Comparison of ENCODE assay signal across 16 cellular contexts in the genomic region with DNA sequence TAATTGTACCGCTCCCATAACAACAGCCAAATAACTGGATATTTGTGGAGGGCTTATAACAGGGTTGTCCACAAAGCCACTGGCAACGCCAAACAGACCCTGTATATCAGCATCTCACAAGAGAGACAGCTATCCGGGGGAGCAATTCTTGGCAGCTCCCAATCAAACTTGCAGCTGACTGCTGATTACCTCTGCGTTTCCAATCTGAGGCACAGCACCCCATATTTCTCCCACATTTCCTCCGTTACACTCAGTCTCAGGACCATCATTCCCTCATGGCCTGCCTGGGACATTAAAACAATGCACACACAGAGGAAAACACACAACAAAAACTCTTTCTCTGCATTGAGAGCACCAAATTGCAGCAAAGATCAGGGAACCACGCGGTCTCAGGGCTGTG.
DNase-seq lines count a peak whose midpoint lies in the region; ATAC-seq and TF ChIP-seq lines count a peak whose summit lies in the region.
"Had no signal": no experiment of that assay in that cellular context is flagged by ENCODE, and none has a peak within 500 bp of the region (broad histone marks: within the 10 kb centered on the region; RNA-seq: fewer than 3 reads in every experiment).

No MANE protein-coding gene starts in this region.

- peaks cover 7% of the 10 kb centered on the region for H3K9me3 Mint-ChIP-seq in activated CD8-positive, alpha-beta memory T cell treated with anti-CD3 and anti-CD28 coated beads, Interleukin-2, amount 10 ng/mL, durations not matched to agents 7 days and 5 days (ENCODE audit: low read depth)
- peaks cover 5 to 27% (median 11%) of the 10 kb centered on the region in 11 donors for H3K9me3 Mint-ChIP-seq in naive thymus-derived CD4-positive, alpha-beta T cell

- H2BK5ac ChIP-seq in neuronal stem cell (ENCODE audit: low read length) = no peak overlapping the region

- H2AFZ ChIP-seq in neuronal stem cell (ENCODE audit: low read length) = peak overlapping the region; percentile 33

- H4K91ac ChIP-seq in neuronal stem cell (ENCODE audit: low read depth, low read length, poor library complexity) = no peak overlapping the region

- H3K27me3 ChIP-seq in neuronal stem cell (ENCODE audit: control insufficient read depth in 3 of 3, insufficient read depth in 3 of 3, low read depth in 1 of 3, low read length in 3 of 3) = peaks cover 0 to 2% (median 0%) of the 10 kb centered on the region in 3 experiments
- no peaks in the 10 kb centered on the region for H3K27me3 ChIP-seq in thoracic aorta (replicated peaks; ENCODE audit: insufficient read depth)
- no peaks in the 10 kb centered on the region for H3K27me3 ChIP-seq in naive thymus-derived CD4-positive, alpha-beta T cell (ENCODE audit: control insufficient read depth in 2 of 2, insufficient read depth in 2 of 2, low read length in 2 of 2)

- H3K14ac ChIP-seq in neuronal stem cell (ENCODE audit: low read length) = no peak overlapping the region

- H3K27ac ChIP-seq in neuronal stem cell (replicated peaks; ENCODE audit: low read length) (no peak overlapping the region), thoracic aorta (peak overlapping the region; percentile 72 to 80)
- H3K27ac ChIP-seq in naive thymus-derived CD4-positive, alpha-beta T cell (ENCODE audit: low read depth, low read length) = no peak overlapping the region
- H3K27ac ChIP-seq: 22Rv1 had no signal

- CTCF ChIA-PET in activated CD8-positive, alpha-beta memory T cell treated with anti-CD3 and anti-CD28 coated beads, Interleukin-2, amount 10 ng/mL, durations not matched to agents 7 days and 5 days (lab: Charles Lee) = no interaction called here
- CTCF ChIA-PET in naive thymus-derived CD4-positive, alpha-beta T cell (lab: Charles Lee) = no interaction called here

- no peak for TF ChIP-seq CTCF in thoracic aorta (IDR thresholded peaks at IDR 0.05)

- DNase-seq in activated CD8-positive, alpha-beta memory T cell treated with anti-CD3 and anti-CD28 coated beads, Interleukin-2, amount 10 ng/mL, durations not matched to agents 7 days and 5 days = peak; percentile 26
- DNase-seq in activated CD8-positive, alpha-beta memory T cell treated with anti-CD3 and anti-CD28 coated beads for 24 hours = no peak
- DNase-seq in neuronal stem cell (ENCODE audit: low spot score) = no peak
- no peak for DNase-seq in thoracic aorta (ENCODE audit: low spot score)
- DNase-seq in naive thymus-derived CD4-positive, alpha-beta T cell = no peak
- DNase-seq in HK-2 (ENCODE audit: unreplicated experiment) = no peak
- DNase-seq: COR-L47, DMS153, DMS79 treated with DMSO at 0.1 percent for 48 hours, EL had no signal

- no peaks in the 10 kb centered on the region for H3K4me1 ChIP-seq in neuronal stem cell (ENCODE audit: control insufficient read depth in 2 of 2, insufficient read depth in 1 of 2, low read depth in 1 of 2, low read length in 2 of 2)
- peaks cover 8 to 34% of the 10 kb centered on the region in 2 donors for H3K4me1 ChIP-seq in thoracic aorta (ENCODE audit: control insufficient read depth in 1 of 2, low read depth in 2 of 2)
- H3K4me1 ChIP-seq in naive thymus-derived CD4-positive, alpha-beta T cell (ENCODE audit: control insufficient read depth in 2 of 2, insufficient read depth in 2 of 2, low read length in 2 of 2) = no peaks in the 10 kb centered on the region

- H3K9ac ChIP-seq in neuronal stem cell (ENCODE audit: low read depth, low read length, poor library complexity) = no peak overlapping the region

- peaks cover 4% of the 10 kb centered on the region for H3K36me3 Mint-ChIP-seq in activated CD8-positive, alpha-beta memory T cell treated with anti-CD3 and anti-CD28 coated beads, Interleukin-2, amount 10 ng/mL, durations not matched to agents 7 days and 5 days
- peaks cover 4 to 9% (median 6%) of the 10 kb centered on the region in 5 donors for H3K36me3 Mint-ChIP-seq in naive thymus-derived CD4-positive, alpha-beta T cell
- H3K36me3 Mint-ChIP-seq: CD14-positive monocyte had no signal

- intact Hi-C loops in naive thymus-derived CD4-positive, alpha-beta T cell (cut with micrococcal nuclease) = no loop called here

- no peak overlapping the region for H3K23ac ChIP-seq in neuronal stem cell (ENCODE audit: low read depth, low read length, poor library complexity)

- no peaks in the 10 kb centered on the region for H3K79me1 ChIP-seq in neuronal stem cell (ENCODE audit: low read depth, low read length)

- no peak overlapping the region for H3K18ac ChIP-seq in neuronal stem cell (ENCODE audit: low read length)

- no peak overlapping the region for H3K4ac ChIP-seq in neuronal stem cell (ENCODE audit: low read length)

- no peak overlapping the region for H3K4me3 ChIP-seq in neuronal stem cell (ENCODE audit: low read length in 2 of 2)
- H3K4me3 ChIP-seq in thoracic aorta = no peak overlapping the region
- H3K4me3 ChIP-seq in naive thymus-derived CD4-positive, alpha-beta T cell (ENCODE audit: low read length) = no peak overlapping the region

- no peak overlapping the region for H2BK15ac ChIP-seq in neuronal stem cell (ENCODE audit: low read length)

- no peak overlapping the region for H3K27ac Mint-ChIP-seq in activated CD8-positive, alpha-beta memory T cell treated with anti-CD3 and anti-CD28 coated beads, Interleukin-2, amount 10 ng/mL, durations not matched to agents 7 days and 5 days
- H3K27ac Mint-ChIP-seq in naive thymus-derived CD4-positive, alpha-beta T cell = no peak overlapping the region
- H3K27ac Mint-ChIP-seq: CD8-positive, alpha-beta T cell had no signal

- H3K4me1 Mint-ChIP-seq in activated CD8-positive, alpha-beta memory T cell treated with anti-CD3 and anti-CD28 coated beads, Interleukin-2, amount 10 ng/mL, durations not matched to agents 7 days and 5 days = no peaks in the 10 kb centered on the region
- peaks cover 0 to 25% (median 14%) of the 10 kb centered on the region in 7 donors for H3K4me1 Mint-ChIP-seq in naive thymus-derived CD4-positive, alpha-beta T cell

- H3K36me3 ChIP-seq in neuronal stem cell (replicated peaks in 1 of 2; ENCODE audit: control insufficient read depth in 2 of 2, insufficient read depth in 2 of 2, low read length in 2 of 2) (no peaks in the 10 kb centered on the region), thoracic aorta (no peaks in the 10 kb centered on the region)
- H3K36me3 ChIP-seq in naive thymus-derived CD4-positive, alpha-beta T cell (ENCODE audit: control insufficient read depth in 2 of 3, insufficient read depth in 3 of 3, low read length in 3 of 3) = no peaks in the 10 kb centered on the region

- H3K27me3 Mint-ChIP-seq in activated CD8-positive, alpha-beta memory T cell treated with anti-CD3 and anti-CD28 coated beads, Interleukin-2, amount 10 ng/mL, durations not matched to agents 7 days and 5 days = peaks cover 14% of the 10 kb centered on the region
- peaks cover 0 to 9% (median 4%) of the 10 kb centered on the region in 5 donors for H3K27me3 Mint-ChIP-seq in naive thymus-derived CD4-positive, alpha-beta T cell

- no peak overlapping the region for H3K4me2 ChIP-seq in neuronal stem cell (ENCODE audit: insufficient read depth, low read length, poor library complexity, severe bottlenecking)

- H3K9me3 ChIP-seq in neuronal stem cell (replicated peaks in 1 of 2; ENCODE audit: control insufficient read depth in 2 of 2, insufficient read depth in 1 of 2, low read depth in 1 of 2, low read length in 2 of 2) = peaks cover 0 to 2% of the 10 kb centered on the region in 2 donors
- H3K9me3 ChIP-seq in thoracic aorta = no peaks in the 10 kb centered on the region
- peaks cover 0 to 6% (median 0%) of the 10 kb centered on the region in 3 experiments for H3K9me3 ChIP-seq in naive thymus-derived CD4-positive, alpha-beta T cell (ENCODE audit: control insufficient read depth in 2 of 3, low read length in 3 of 3)

- H2BK12ac ChIP-seq in neuronal stem cell (ENCODE audit: low read length) = no peak overlapping the region

- no peak overlapping the region for H4K8ac ChIP-seq in neuronal stem cell (ENCODE audit: low read depth, low read length)

- POLR2A ChIA-PET in naive thymus-derived CD4-positive, alpha-beta T cell (lab: Charles Lee) = no interaction called here

- no CpG with 5 or more reads among the region's 7 CpGs for WGBS in neuronal stem cell (ENCODE audit: extremely low coverage in 2 of 2, insufficient read length in 2 of 2, insufficient replicate concordance in 1 of 2), 2 donors

- no peak overlapping the region for H2AK5ac ChIP-seq in neuronal stem cell (ENCODE audit: low read depth, low read length)

- H3K4me3 Mint-ChIP-seq in activated CD8-positive, alpha-beta memory T cell treated with anti-CD3 and anti-CD28 coated beads, Interleukin-2, amount 10 ng/mL, durations not matched to agents 7 days and 5 days = no peak overlapping the region
- no peak overlapping the region for H3K4me3 Mint-ChIP-seq in naive thymus-derived CD4-positive, alpha-beta T cell
- H3K4me3 Mint-ChIP-seq: CD14-positive monocyte; CD8-positive, alpha-beta T cell had no signal

- ATAC-seq in activated CD8-positive, alpha-beta memory T cell treated with anti-CD3 and anti-CD28 coated beads, Interleukin-2, amount 10 ng/mL, durations not matched to agents 7 days and 5 days = no peak
- ATAC-seq in thoracic aorta (ENCODE audit: insufficient number of reproducible peaks, low FRiP score, low read depth) = no peak
- no peak for ATAC-seq in naive thymus-derived CD4-positive, alpha-beta T cell
- no peak for ATAC-seq in HG02610 (IDR thresholded peaks at IDR 0.05; ENCODE audit: unreplicated experiment)
- no peak for ATAC-seq in HG03039 (IDR thresholded peaks at IDR 0.05; ENCODE audit: unreplicated experiment)
- ATAC-seq: CD8-positive, alpha-beta T cell; HepG2 had no signal

- no peak overlapping the region for H2BK120ac ChIP-seq in neuronal stem cell (ENCODE audit: low read depth, low read length)

Comparison
In these comparisons a context has a peak if more than half of its experiments do, and no peak if none do; other contexts are left out.
1. H3K27ac ChIP-seq: peak in thoracic aorta (2 of 2); none in neuronal stem cell (single experiment) and naive thymus-derived CD4-positive, alpha-beta T cell (single experiment).